Comparison of ENCODE assay signal across 15 cellular contexts in genomic region chr16:20873331-20873730, GRCh38. TPM values are rescaled to one million over a fixed set of nuclear protein-coding genes. Genes with fewer than 3 reads are reported as not detected.
A peak's percentile ranks its signal among the peaks of the same experiment; 100 is the strongest.
DNase-seq lines count a peak whose midpoint lies in the region; ATAC-seq and TF ChIP-seq lines count a peak whose summit lies in the region.
"Had no signal": no experiment of that assay in that cellular context is flagged by ENCODE, and none has a peak within 500 bp of the region (broad histone marks: within the 10 kb centered on the region; RNA-seq: fewer than 3 reads in every experiment).

No MANE protein-coding gene starts in this region.

- no peaks in the 10 kb centered on the region for H3K9me3 Mint-ChIP-seq in CD8-positive, alpha-beta memory T cell
- no peaks in the 10 kb centered on the region for H3K9me3 Mint-ChIP-seq in effector memory CD8-positive, alpha-beta T cell
- H3K9me3 Mint-ChIP-seq in natural killer cell, result no peaks in the 10 kb centered on the region
- H3K9me3 Mint-ChIP-seq: activated T-cell treated with anti-CD3 and anti-CD28 coated beads, Interleukin-2, amount 50 U/mL, for 4 hours; endodermal cell had no signal

- H3K27ac ChIP-seq in CD8-positive, alpha-beta memory T cell (ENCODE audit: low read depth, low read length), result no peak overlapping the region
- H3K27ac ChIP-seq in MM.1S (ENCODE audit: low read length), result no peak overlapping the region
- H3K27ac ChIP-seq: C4-2B had no signal

- CTCF ChIA-PET in CD8-positive, alpha-beta memory T cell (lab: Charles Lee), result interaction anchor here (0.6 to 2.3 kb wide), 2 partner anchors 25 to 86 kb away, joined by 3 to 15 read pairs; partner anchors contain the start of gene DCUN1D3

- H3K36me3 ChIP-seq in CD8-positive, alpha-beta memory T cell (ENCODE audit: insufficient read depth, low read length), result no peaks in the 10 kb centered on the region
- no peaks in the 10 kb centered on the region for H3K36me3 ChIP-seq in MM.1S (replicated peaks; ENCODE audit: insufficient read depth, low read length)
- H3K36me3 ChIP-seq: breast epithelium had no signal

- H3K79me2 ChIP-seq in MM.1S (ENCODE audit: low read length), result peaks cover 27% of the 10 kb centered on the region

- H4K20me1 ChIP-seq in MM.1S (ENCODE audit: insufficient read depth, low read length), result peaks cover 12% of the 10 kb centered on the region

- H3K9ac ChIP-seq in MM.1S (ENCODE audit: low read length), result no peak overlapping the region

- H3K4me1 Mint-ChIP-seq in CD8-positive, alpha-beta memory T cell, result peaks cover 36 to 46% (median 42%) of the 10 kb centered on the region in 3 donors
- peaks cover 25 to 27% of the 10 kb centered on the region in 2 donors for H3K4me1 Mint-ChIP-seq in effector memory CD8-positive, alpha-beta T cell (ENCODE audit: low read depth in 2 of 2)
- H3K4me1 Mint-ChIP-seq in natural killer cell, result peaks cover 44 to 51% of the 10 kb centered on the region in 2 donors

- no peaks in the 10 kb centered on the region for H3K27me3 Mint-ChIP-seq in CD8-positive, alpha-beta memory T cell
- H3K27me3 Mint-ChIP-seq in effector memory CD8-positive, alpha-beta T cell, result no peaks in the 10 kb centered on the region
- H3K27me3 Mint-ChIP-seq in natural killer cell (ENCODE audit: low read depth in 2 of 2), result no peaks in the 10 kb centered on the region

- peaks cover 1 to 4% (median 3%) of the 10 kb centered on the region in 3 donors for H3K36me3 Mint-ChIP-seq in CD8-positive, alpha-beta memory T cell
- H3K36me3 Mint-ChIP-seq in effector memory CD8-positive, alpha-beta T cell (ENCODE audit: insufficient read depth), result no peaks in the 10 kb centered on the region
- no peaks in the 10 kb centered on the region for H3K36me3 Mint-ChIP-seq in natural killer cell

- ATAC-seq in effector memory CD8-positive, alpha-beta T cell (replicated peaks), result no peak
- ATAC-seq in natural killer cell, result no peak

- POLR2A ChIA-PET in CD8-positive, alpha-beta memory T cell (lab: Charles Lee), result no interaction called here

- H3K4me3 ChIP-seq in CD8-positive, alpha-beta memory T cell (ENCODE audit: low read length), result no peak overlapping the region
- no peak overlapping the region for H3K4me3 ChIP-seq in MM.1S (ENCODE audit: low read length)
- H3K4me3 ChIP-seq: breast epithelium had no signal

- no peaks in the 10 kb centered on the region for H3K9me2 ChIP-seq in MM.1S (replicated peaks; ENCODE audit: insufficient read depth, low read length)

- H3K4me2 ChIP-seq in MM.1S (ENCODE audit: low read depth, low read length), result peak overlapping the region; percentile 57

- H3K4me3 Mint-ChIP-seq in CD8-positive, alpha-beta memory T cell, result peak overlapping the region in 4 of 7 donors; percentile 64 to 75 (median 71)
- H3K4me3 Mint-ChIP-seq in effector memory CD8-positive, alpha-beta T cell, result peak overlapping the region; percentile 67 to 68
- no peak overlapping the region for H3K4me3 Mint-ChIP-seq in natural killer cell
- H3K4me3 Mint-ChIP-seq: activated T-cell treated with anti-CD3 and anti-CD28 coated beads, Interleukin-2, amount 50 U/mL, for 4 hours; endodermal cell had no signal

- H3K27ac Mint-ChIP-seq in CD8-positive, alpha-beta memory T cell, result peak overlapping the region; percentile 84 to 97 (median 92)
- H3K27ac Mint-ChIP-seq in effector memory CD8-positive, alpha-beta T cell, result peak overlapping the region; percentile 92 to 94
- H3K27ac Mint-ChIP-seq in natural killer cell, result peak overlapping the region; percentile 93
- H3K27ac Mint-ChIP-seq: endodermal cell had no signal

- TF ChIP-seq CTCF in MM.1S (IDR thresholded peaks at IDR 0.05; ENCODE audit: low read length) (no peak), natural killer cell (IDR thresholded peaks at IDR 0.05) (no peak)

- DNase-seq in CD8-positive, alpha-beta memory T cell, result no peak
- DNase-seq in MM.1S, result no peak
- DNase-seq in effector memory CD8-positive, alpha-beta T cell, result no peak
- no peak for DNase-seq in natural killer cell
- no peak for DNase-seq in NCI-H345 (lab: John Stamatoyannopoulos, UW)
- DNase-seq in MV-4-11 (lab: John Stamatoyannopoulos, UW), result no peak
- no peak for DNase-seq in amygdala (lab: John Stamatoyannopoulos, UW)
- DNase-seq: activated T-cell treated with anti-CD3 and anti-CD28 coated beads, Interleukin-2, amount 50 U/mL, for 4 hours; EL; endodermal cell; kidney; NCI-H1092; NCI-H2227 treated with DMSO at 0.1 percent for 48 hours had no signal

- H3K27me3 ChIP-seq in CD8-positive, alpha-beta memory T cell (ENCODE audit: insufficient read depth, low read length, poor library complexity, severe bottlenecking), result no peaks in the 10 kb centered on the region
- no peaks in the 10 kb centered on the region for H3K27me3 ChIP-seq in MM.1S (replicated peaks; ENCODE audit: insufficient read depth, low read length)
- H3K27me3 ChIP-seq: breast epithelium had no signal

- no peak overlapping the region for H2AFZ ChIP-seq in MM.1S (ENCODE audit: low read length)

- intact Hi-C loops in natural killer cell (cut with micrococcal nuclease), result no loop called here

- H3K9me3 ChIP-seq in CD8-positive, alpha-beta memory T cell (ENCODE audit: low read length), result no peaks in the 10 kb centered on the region
- no peaks in the 10 kb centered on the region for H3K9me3 ChIP-seq in MM.1S (replicated peaks; ENCODE audit: insufficient read depth, low read length)
- H3K9me3 ChIP-seq: breast epithelium had no signal

- peaks cover 26% of the 10 kb centered on the region for H3F3A ChIP-seq in MM.1S (ENCODE audit: insufficient read depth, low read length)

- H3K4me1 ChIP-seq in CD8-positive, alpha-beta memory T cell (ENCODE audit: insufficient read depth, low read length), result peaks cover 30% of the 10 kb centered on the region
- peaks cover 30% of the 10 kb centered on the region for H3K4me1 ChIP-seq in MM.1S (ENCODE audit: low read length)

RNA-seq across cellular contexts. Expression of gene DCUN1D3, which starts 26.8 kb away (rescaled TPM):
- 10 to 100 TPM; 12.7 to 13.2 TPM for total RNA-seq in CD8-positive, alpha-beta memory T cell
- polyA plus RNA-seq in CD8-positive, alpha-beta memory T cell, result 1.4 TPM
- total RNA-seq in natural killer cell, result 1 to 10 TPM; 5.3 to 9.3 (median 6.1) TPM

RNA-seq across cellular contexts. Expression of gene LYRM1, which starts 27.2 kb away (rescaled TPM):
- total RNA-seq in CD8-positive, alpha-beta memory T cell, result 10 to 100 TPM; 33.9 to 35.1 TPM
- polyA plus RNA-seq in CD8-positive, alpha-beta memory T cell, result 39.9 TPM
- total RNA-seq in natural killer cell, result 10 to 100 TPM; 15.3 to 25.7 (median 17.2) TPM
